In genomic region chrX:39953879-39954278, GRCh38 we compare ENCODE assay signal across 9 cellular contexts.
DNase-seq lines count a peak whose midpoint lies in the region; ATAC-seq and TF ChIP-seq lines count a peak whose summit lies in the region.
"Had no signal": no experiment of that assay in that cellular context is flagged by ENCODE, and none has a peak within 500 bp of the region (broad histone marks: within the 10 kb centered on the region; RNA-seq: fewer than 3 reads in every experiment).

No MANE protein-coding gene starts in this region.

- ATAC-seq in sciatic nerve: peak; percentile 94
- ATAC-seq in GM21447 (IDR thresholded peaks at IDR 0.05; ENCODE audit: unreplicated experiment): no peak
- ATAC-seq in GM18511 (IDR thresholded peaks at IDR 0.05; ENCODE audit: unreplicated experiment): no peak
- no peak for ATAC-seq in GM18870 (IDR thresholded peaks at IDR 0.05; ENCODE audit: unreplicated experiment)

- H3K4me3 ChIP-seq in HEK293 (ENCODE audit: low read depth, low read length) (no peak overlapping the region), fibroblast of pulmonary artery (replicated peaks; ENCODE audit: low read depth, low read length) (no peak overlapping the region)

- CTCF ChIA-PET in HEK293 (lab: Yijun Ruan, JAX): interaction anchor here (1.0 to 1.9 kb wide), 3 partner anchors 8 to 34 kb away, joined by 3 to 5 read pairs (median 4); no protein-coding TSS in a partner anchor

- TF ChIP-seq CTCF in HEK293 (tag by site-specific recombination; IDR thresholded peaks at IDR 0.05) (no peak), fibroblast of pulmonary artery (IDR thresholded peaks at IDR 0.05; ENCODE audit: low read length, missing control alignments) (no peak)

- no peaks in the 10 kb centered on the region for H3K9me3 ChIP-seq in HEK293 (ENCODE audit: control insufficient read depth, insufficient read depth, low read depth, low read length)

- POLR2A ChIA-PET in HEK293 (lab: Yijun Ruan, JAX): interaction anchor here (0.6 to 1.4 kb wide), 2 partner anchors 16 to 60 kb away, joined by 3 read pairs; no protein-coding TSS in a partner anchor

- no peaks in the 10 kb centered on the region for H3K36me3 ChIP-seq in HEK293 (ENCODE audit: control insufficient read depth in 2 of 2, insufficient read depth in 1 of 2, low read length in 2 of 2)

- DNase-seq in RPMI7951 (ENCODE audit: low read depth) (peak; percentile 47), fibroblast of pulmonary artery (ENCODE audit: low read depth) (peak; percentile 47), sciatic nerve (ENCODE audit: low spot score) (peak; percentile 71)
- no peak for DNase-seq in activated naive CD4-positive, alpha-beta T cell treated with Interleukin-2 at 50 U/mL for 16 hours
- DNase-seq: NCI-H2081 treated with DMSO at 0.1 percent for 48 hours had no signal

- no peak overlapping the region; the same call in 1 of the 2 replicates for H3K27ac ChIP-seq in HEK293 (ENCODE audit: extremely low read depth, low read depth, low read length)

- H3K4me1 ChIP-seq in HEK293 (ENCODE audit: control insufficient read depth, insufficient read depth, low read length): peaks cover 6% of the 10 kb centered on the region; the same call in 1 of the 2 replicates

- intact Hi-C loops in sciatic nerve (cut with DNase I): no loop called here

TF ChIP-seq in HEK293, 187 proteins besides CTCF, POLR2A, EP300 and RAD21 (continues in another document):
- TF ChIP-seq ZBTB17 (tag by site-specific recombination; IDR thresholded peaks at IDR 0.05) (peak; percentile 96), ZNF391 (tag by site-specific recombination; IDR thresholded peaks at IDR 0.05; ENCODE audit: borderline replicate concordance, low read depth) (no peak), ZNF184 (tag by site-specific recombination; IDR thresholded peaks at IDR 0.05) (no peak), ZNF600 (tag by site-specific recombination; IDR thresholded peaks at IDR 0.05) (peak; percentile 84), ZBTB7A (tag by site-specific recombination; IDR thresholded peaks at IDR 0.05; ENCODE audit: low read depth) (no peak), MEIS1 (CRISPR knock-in tag; IDR thresholded peaks at IDR 0.05; ENCODE audit: borderline replicate concordance) (no peak), ZBTB1 (tag by site-specific recombination; IDR thresholded peaks at IDR 0.05) (no peak), WT1 (tag by site-specific recombination; IDR thresholded peaks at IDR 0.05) (peak; percentile 67), ZNF169 (tag by site-specific recombination; IDR thresholded peaks at IDR 0.05) (no peak), ZNF580 (tag by site-specific recombination; IDR thresholded peaks at IDR 0.05) (no peak), KLF9 (tag by site-specific recombination; IDR thresholded peaks at IDR 0.05; ENCODE audit: low read depth) (no peak), YY1 (tag by site-specific recombination; IDR thresholded peaks at IDR 0.05) (no peak), ZNF311 (tag by site-specific recombination; IDR thresholded peaks at IDR 0.05; ENCODE audit: borderline replicate concordance) (no peak), ZIC2 (tag by site-specific recombination; IDR thresholded peaks at IDR 0.05) (peak; percentile 57), SALL2 (tag by site-specific recombination; IDR thresholded peaks at IDR 0.05; ENCODE audit: borderline replicate concordance) (no peak), ZNF560 (tag by site-specific recombination; IDR thresholded peaks at IDR 0.05; ENCODE audit: borderline replicate concordance) (no peak), ZNF621 (tag by site-specific recombination; IDR thresholded peaks at IDR 0.05) (no peak), BCL11A (tag by site-specific recombination; IDR thresholded peaks at IDR 0.05; ENCODE audit: low read depth) (no peak), ZNF114 (tag by site-specific recombination; IDR thresholded peaks at IDR 0.05) (no peak), ZNF211 (tag by site-specific recombination; IDR thresholded peaks at IDR 0.05; ENCODE audit: low read depth) (no peak), ZNF610 (tag by site-specific recombination; IDR thresholded peaks at IDR 0.05; ENCODE audit: borderline replicate concordance) (no peak), ZNF132 (tag by site-specific recombination; IDR thresholded peaks at IDR 0.05; ENCODE audit: borderline replicate concordance) (no peak), BCL11B (tag by site-specific recombination; IDR thresholded peaks at IDR 0.05; ENCODE audit: low read depth) (no peak), ZEB2 (tag by site-specific recombination; IDR thresholded peaks at IDR 0.05) (no peak), ZNF366 (tag by site-specific recombination; conservative IDR thresholded peaks at IDR 0.05) (no peak), SCRT1 (tag by site-specific recombination; IDR thresholded peaks at IDR 0.05; ENCODE audit: borderline replicate concordance) (no peak), KLF1 (tag by site-specific recombination; IDR thresholded peaks at IDR 0.05) (peak; percentile 90)
- TF ChIP-seq, protein P1, sequence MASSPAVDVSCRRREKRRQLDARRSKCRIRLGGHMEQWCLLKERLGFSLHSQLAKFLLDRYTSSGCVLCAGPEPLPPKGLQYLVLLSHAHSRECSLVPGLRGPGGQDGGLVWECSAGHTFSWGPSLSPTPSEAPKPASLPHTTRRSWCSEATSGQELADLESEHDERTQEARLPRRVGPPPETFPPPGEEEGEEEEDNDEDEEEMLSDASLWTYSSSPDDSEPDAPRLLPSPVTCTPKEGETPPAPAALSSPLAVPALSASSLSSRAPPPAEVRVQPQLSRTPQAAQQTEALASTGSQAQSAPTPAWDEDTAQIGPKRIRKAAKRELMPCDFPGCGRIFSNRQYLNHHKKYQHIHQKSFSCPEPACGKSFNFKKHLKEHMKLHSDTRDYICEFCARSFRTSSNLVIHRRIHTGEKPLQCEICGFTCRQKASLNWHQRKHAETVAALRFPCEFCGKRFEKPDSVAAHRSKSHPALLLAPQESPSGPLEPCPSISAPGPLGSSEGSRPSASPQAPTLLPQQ (tag by site-specific recombination; IDR thresholded peaks at IDR 0.05): no peak
- TF ChIP-seq, protein P2, sequence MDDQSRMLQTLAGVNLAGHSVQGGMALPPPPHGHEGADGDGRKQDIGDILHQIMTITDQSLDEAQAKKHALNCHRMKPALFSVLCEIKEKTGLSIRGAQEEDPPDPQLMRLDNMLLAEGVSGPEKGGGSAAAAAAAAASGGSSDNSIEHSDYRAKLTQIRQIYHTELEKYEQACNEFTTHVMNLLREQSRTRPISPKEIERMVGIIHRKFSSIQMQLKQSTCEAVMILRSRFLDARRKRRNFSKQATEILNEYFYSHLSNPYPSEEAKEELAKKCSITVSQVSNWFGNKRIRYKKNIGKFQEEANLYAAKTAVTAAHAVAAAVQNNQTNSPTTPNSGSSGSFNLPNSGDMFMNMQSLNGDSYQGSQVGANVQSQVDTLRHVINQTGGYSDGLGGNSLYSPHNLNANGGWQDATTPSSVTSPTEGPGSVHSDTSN (CRISPR knock-in tag; IDR thresholded peaks at IDR 0.05): 0 out of 2 replicates have a peak, but pooled peaks have one; percentile 63
- TF ChIP-seq, protein P3, sequence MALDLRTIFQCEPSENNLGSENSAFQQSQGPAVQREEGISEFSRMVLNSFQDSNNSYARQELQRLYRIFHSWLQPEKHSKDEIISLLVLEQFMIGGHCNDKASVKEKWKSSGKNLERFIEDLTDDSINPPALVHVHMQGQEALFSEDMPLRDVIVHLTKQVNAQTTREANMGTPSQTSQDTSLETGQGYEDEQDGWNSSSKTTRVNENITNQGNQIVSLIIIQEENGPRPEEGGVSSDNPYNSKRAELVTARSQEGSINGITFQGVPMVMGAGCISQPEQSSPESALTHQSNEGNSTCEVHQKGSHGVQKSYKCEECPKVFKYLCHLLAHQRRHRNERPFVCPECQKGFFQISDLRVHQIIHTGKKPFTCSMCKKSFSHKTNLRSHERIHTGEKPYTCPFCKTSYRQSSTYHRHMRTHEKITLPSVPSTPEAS (tag by site-specific recombination; IDR thresholded peaks at IDR 0.05): no peak
- TF ChIP-seq, protein P4, sequence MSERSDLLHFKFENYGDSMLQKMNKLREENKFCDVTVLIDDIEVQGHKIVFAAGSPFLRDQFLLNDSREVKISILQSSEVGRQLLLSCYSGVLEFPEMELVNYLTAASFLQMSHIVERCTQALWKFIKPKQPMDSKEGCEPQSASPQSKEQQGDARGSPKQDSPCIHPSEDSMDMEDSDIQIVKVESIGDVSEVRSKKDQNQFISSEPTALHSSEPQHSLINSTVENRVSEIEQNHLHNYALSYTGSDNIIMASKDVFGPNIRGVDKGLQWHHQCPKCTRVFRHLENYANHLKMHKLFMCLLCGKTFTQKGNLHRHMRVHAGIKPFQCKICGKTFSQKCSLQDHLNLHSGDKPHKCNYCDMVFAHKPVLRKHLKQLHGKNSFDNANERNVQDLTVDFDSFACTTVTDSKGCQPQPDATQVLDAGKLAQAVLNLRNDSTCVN (tag by site-specific recombination; optimal IDR thresholded peaks at IDR 0.05): peak; percentile 11
- TF ChIP-seq, protein P5, sequence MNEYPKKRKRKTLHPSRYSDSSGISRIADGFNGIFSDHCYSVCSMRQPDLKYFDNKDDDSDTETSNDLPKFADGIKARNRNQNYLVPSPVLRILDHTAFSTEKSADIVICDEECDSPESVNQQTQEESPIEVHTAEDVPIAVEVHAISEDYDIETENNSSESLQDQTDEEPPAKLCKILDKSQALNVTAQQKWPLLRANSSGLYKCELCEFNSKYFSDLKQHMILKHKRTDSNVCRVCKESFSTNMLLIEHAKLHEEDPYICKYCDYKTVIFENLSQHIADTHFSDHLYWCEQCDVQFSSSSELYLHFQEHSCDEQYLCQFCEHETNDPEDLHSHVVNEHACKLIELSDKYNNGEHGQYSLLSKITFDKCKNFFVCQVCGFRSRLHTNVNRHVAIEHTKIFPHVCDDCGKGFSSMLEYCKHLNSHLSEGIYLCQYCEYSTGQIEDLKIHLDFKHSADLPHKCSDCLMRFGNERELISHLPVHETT (tag by site-specific recombination; IDR thresholded peaks at IDR 0.05): no peak
